ENCODE assay signal across 17 cellular contexts in genomic region chr20:3231116-3231515, GRCh38. TPM values are rescaled to one million over a fixed set of nuclear protein-coding genes. Genes with fewer than 3 reads are reported as not detected.
DNase-seq lines count a peak whose midpoint lies in the region; ATAC-seq and TF ChIP-seq lines count a peak whose summit lies in the region.
"Had no signal": no experiment of that assay in that cellular context is flagged by ENCODE, and none has a peak within 500 bp of the region (broad histone marks: within the 10 kb centered on the region; RNA-seq: fewer than 3 reads in every experiment).

No MANE protein-coding gene starts in this region.

- H3K36me3 ChIP-seq in left ventricle myocardium inferior (no peaks in the 10 kb centered on the region), spleen (peaks cover 0 to 13% (median 0%) of the 10 kb centered on the region in 6 donors)

- intact Hi-C loops in Right ventricle myocardium inferior (cut with DNase I) (no loop called here), left ventricle myocardium inferior (cut with micrococcal nuclease) (no loop called here), natural killer cell (cut with micrococcal nuclease) (no loop called here), spleen (cut with DNase I; ENCODE audit: low total_unique reads) (no loop called here)

- no peaks in the 10 kb centered on the region for H3K4me1 ChIP-seq in left ventricle myocardium inferior
- no peaks in the 10 kb centered on the region for H3K4me1 ChIP-seq in spleen
- H3K4me1 ChIP-seq: Caco-2 had no signal

- H3K36me3 Mint-ChIP-seq in natural killer cell treated with Interleukin-12 subunit alpha and Interleukin-12 subunit beta and Interleukin-15 and Interleukin-18, amount 100 ng/mL, for 72 hours = no peaks in the 10 kb centered on the region
- H3K36me3 Mint-ChIP-seq in natural killer cell = no peaks in the 10 kb centered on the region
- H3K36me3 Mint-ChIP-seq: CD8-positive, alpha-beta T cell had no signal

- 92 to 97% (median 94%) methylated on average over 12 to 21 of the region's 21 CpGs for WGBS in spleen, 5 donors

- TF ChIP-seq CTCF in left ventricle myocardium inferior (IDR thresholded peaks at IDR 0.05; ENCODE audit: borderline replicate concordance) (no peak), natural killer cell (IDR thresholded peaks at IDR 0.05) (no peak), spleen (IDR thresholded peaks at IDR 0.05 in 8 of 11, conservative IDR thresholded peaks at IDR 0.05 in 3 of 11) (no peak)

- H3K9me3 Mint-ChIP-seq in natural killer cell treated with Interleukin-12 subunit alpha and Interleukin-12 subunit beta and Interleukin-15 and Interleukin-18, amount 100 ng/mL, for 72 hours = no peaks in the 10 kb centered on the region
- H3K9me3 Mint-ChIP-seq in natural killer cell = no peaks in the 10 kb centered on the region
- H3K9me3 Mint-ChIP-seq: CD4-positive, alpha-beta T cell; CD8-positive, alpha-beta T cell had no signal

- H3K4me3 Mint-ChIP-seq in natural killer cell treated with Interleukin-12 subunit alpha and Interleukin-12 subunit beta and Interleukin-15 and Interleukin-18, amount 100 ng/mL, for 72 hours = no peak overlapping the region
- no peak overlapping the region for H3K4me3 Mint-ChIP-seq in natural killer cell
- H3K4me3 Mint-ChIP-seq: B cell; CD4-positive, alpha-beta T cell; CD8-positive, alpha-beta T cell had no signal

- H3K4me3 ChIP-seq in left ventricle myocardium inferior (no peak overlapping the region), spleen (no peak overlapping the region)
- H3K4me3 ChIP-seq: A549; BLaER1 treated with 17β-estradiol and CSF1 and Interleukin-3, amounts not matched to agents 10 nM and 100 nM had no signal

- peaks cover 0 to 4% of the 10 kb centered on the region in 2 donors for H3K27me3 Mint-ChIP-seq in natural killer cell treated with Interleukin-12 subunit alpha and Interleukin-12 subunit beta and Interleukin-15 and Interleukin-18, amount 100 ng/mL, for 72 hours
- peaks cover 4 to 9% of the 10 kb centered on the region in 2 donors for H3K27me3 Mint-ChIP-seq in natural killer cell (ENCODE audit: low read depth in 2 of 2)

- no peak for ATAC-seq in Right ventricle myocardium inferior
- no peak for ATAC-seq in natural killer cell treated with Interleukin-12 subunit alpha and Interleukin-12 subunit beta and Interleukin-15 and Interleukin-18, amount 100 ng/mL, for 72 hours
- no peak for ATAC-seq in natural killer cell
- ATAC-seq: A549; CD8-positive, alpha-beta T cell had no signal

- no peaks in the 10 kb centered on the region for H3K9me3 ChIP-seq in left ventricle myocardium inferior (replicated peaks)
- no peaks in the 10 kb centered on the region for H3K9me3 ChIP-seq in spleen
- H3K9me3 ChIP-seq: A549; BLaER1 treated with 17β-estradiol and CSF1 and Interleukin-3, amounts not matched to agents 10 nM and 100 nM; Caco-2 had no signal

- H3K4me1 Mint-ChIP-seq in natural killer cell treated with Interleukin-12 subunit alpha and Interleukin-12 subunit beta and Interleukin-15 and Interleukin-18, amount 100 ng/mL, for 72 hours (ENCODE audit: low read depth in 2 of 2) = no peaks in the 10 kb centered on the region
- no peaks in the 10 kb centered on the region for H3K4me1 Mint-ChIP-seq in natural killer cell
- H3K4me1 Mint-ChIP-seq: B cell had no signal

- no peak overlapping the region for H3K27ac ChIP-seq in left ventricle myocardium inferior (replicated peaks)
- H3K27ac ChIP-seq in spleen = no peak overlapping the region
- H3K27ac ChIP-seq: A549; BLaER1 treated with 17β-estradiol and CSF1 and Interleukin-3, amounts not matched to agents 10 nM and 100 nM; C4-2B had no signal

- DNase-seq in Right ventricle myocardium inferior (ENCODE audit: missing footprints) (peak; percentile 25), left ventricle myocardium inferior (no peak), natural killer cell (no peak), spleen (peak; percentile 59), erythroblast (lab: John Stamatoyannopoulos, UW) (no peak)
- DNase-seq in natural killer cell treated with Interleukin-12 subunit alpha and Interleukin-12 subunit beta and Interleukin-15 and Interleukin-18, amount 100 ng/mL, for 72 hours (ENCODE audit: low spot score) = peak; percentile 26
- DNase-seq: AML-193; Caco-2; Calu3; CD4-positive, alpha-beta T cell; CD8-positive, alpha-beta T cell; DMS79 treated with DMSO at 0.1 percent for 48 hours; GF-D8 had no signal

- H3K27ac Mint-ChIP-seq in natural killer cell treated with Interleukin-12 subunit alpha and Interleukin-12 subunit beta and Interleukin-15 and Interleukin-18, amount 100 ng/mL, for 72 hours = no peak overlapping the region
- no peak overlapping the region for H3K27ac Mint-ChIP-seq in natural killer cell
- H3K27ac Mint-ChIP-seq: B cell; CD4-positive, alpha-beta T cell; CD8-positive, alpha-beta T cell had no signal

- peaks cover 13% of the 10 kb centered on the region for H3K27me3 ChIP-seq in left ventricle myocardium inferior (ENCODE audit: low read depth)
- H3K27me3 ChIP-seq in spleen (replicated peaks in 1 of 7) = peaks cover 0 to 18% (median 1%) of the 10 kb centered on the region in 7 donors

- no peak for TF ChIP-seq POLR2A in spleen (IDR thresholded peaks at IDR 0.05)
- no peak for TF ChIP-seq POLR2A in erythroblast (IDR thresholded peaks at IDR 0.05; ENCODE audit: low read length)

RNA-seq across cellular contexts. Expression of gene SLC4A11, which starts 7.9 kb away (rescaled TPM):
- total RNA-seq in Right ventricle myocardium inferior (0.14 TPM), left ventricle myocardium inferior (0.11 TPM), natural killer cell (under 1 TPM; 0.31 to 0.68 (median 0.32) TPM), spleen (1 to 10 TPM in 2 of 7 donors, under 1 TPM in 5; 0.52 to 1.6 (median 0.67) TPM)
- total RNA-seq in natural killer cell treated with Interleukin-12 subunit alpha and Interleukin-12 subunit beta and Interleukin-15 and Interleukin-18, amount 100 ng/mL, for 72 hours = 1 to 10 TPM in 1 of 2 donors, under 1 TPM in 1; 0.36 to 1.9 TPM
- polyA plus RNA-seq in spleen = 1 to 10 TPM in 2 of 3 donors, under 1 TPM in 1; 0.93 to 1.4 (median 1.1) TPM

RNA-seq across cellular contexts. Expression of gene ITPA, which starts 21.8 kb away (rescaled TPM):
- total RNA-seq in Right ventricle myocardium inferior (21.4 TPM), left ventricle myocardium inferior (17.2 TPM), natural killer cell (10 to 100 TPM; 49.6 to 53.2 (median 50.2) TPM), spleen (10 to 100 TPM; 26.1 to 54.8 (median 38.1) TPM)
- total RNA-seq in natural killer cell treated with Interleukin-12 subunit alpha and Interleukin-12 subunit beta and Interleukin-15 and Interleukin-18, amount 100 ng/mL, for 72 hours = 10 to 100 TPM; 94.3 to 94.7 TPM
- polyA plus RNA-seq in spleen = 100 to 1,000 TPM; 111 to 173 (median 165) TPM

RNA-seq across cellular contexts. Expression of gene DDRGK1, which starts 26.6 kb away (rescaled TPM):
- 36.5 TPM for total RNA-seq in Right ventricle myocardium inferior
- 30.0 TPM for total RNA-seq in left ventricle myocardium inferior
- total RNA-seq in natural killer cell treated with Interleukin-12 subunit alpha and Interleukin-12 subunit beta and Interleukin-15 and Interleukin-18, amount 100 ng/mL, for 72 hours = 10 to 100 TPM; 78.5 to 87.1 TPM
- 10 to 100 TPM; 47.8 to 52.6 (median 52.4) TPM for total RNA-seq in natural killer cell
- total RNA-seq in spleen = 10 to 100 TPM; 38.2 to 53.7 (median 48.2) TPM
- polyA plus RNA-seq in spleen = 10 to 100 TPM; 25.6 to 37.3 (median 28.1) TPM

RNA-seq across cellular contexts. Expression of gene LZTS3, which starts 57.8 kb away (rescaled TPM):
- total RNA-seq in Right ventricle myocardium inferior = 19.6 TPM
- total RNA-seq in left ventricle myocardium inferior = 13.4 TPM
- under 1 TPM; 0.56 to 0.62 TPM for total RNA-seq in natural killer cell treated with Interleukin-12 subunit alpha and Interleukin-12 subunit beta and Interleukin-15 and Interleukin-18, amount 100 ng/mL, for 72 hours
- 1 to 10 TPM; 3.1 to 4.6 (median 3.3) TPM for total RNA-seq in natural killer cell
- 1 to 10 TPM; 1.4 to 5.5 (median 2.3) TPM for total RNA-seq in spleen
- polyA plus RNA-seq in spleen = 1 to 10 TPM in 1 of 3 donors, under 1 TPM in 2; 0.64 to 1.6 (median 0.96) TPM

Comparison
In these comparisons a context has a peak if more than half of its experiments do, and no peak if none do; other contexts are left out.
1. DNase-seq: peak in Right ventricle myocardium inferior (single experiment), natural killer cell treated with Interleukin-12 subunit alpha and Interleukin-12 subunit beta and Interleukin-15 and Interleukin-18, amount 100 ng/mL, for 72 hours (single experiment) and spleen (single experiment); none in left ventricle myocardium inferior (single experiment), natural killer cell (single experiment) and erythroblast (0 of 2).